ENCODE assay signal across 1 cellular context in genomic region chr17:2542056-2542455, GRCh38.
TF ChIP-seq lines count a peak whose summit lies in the region.

No MANE protein-coding gene starts in this region.

TF ChIP-seq in GM23338, 12 proteins besides CTCF, POLR2A, EP300 and RAD21 (continued from another document):
- TF ChIP-seq, protein P1, sequence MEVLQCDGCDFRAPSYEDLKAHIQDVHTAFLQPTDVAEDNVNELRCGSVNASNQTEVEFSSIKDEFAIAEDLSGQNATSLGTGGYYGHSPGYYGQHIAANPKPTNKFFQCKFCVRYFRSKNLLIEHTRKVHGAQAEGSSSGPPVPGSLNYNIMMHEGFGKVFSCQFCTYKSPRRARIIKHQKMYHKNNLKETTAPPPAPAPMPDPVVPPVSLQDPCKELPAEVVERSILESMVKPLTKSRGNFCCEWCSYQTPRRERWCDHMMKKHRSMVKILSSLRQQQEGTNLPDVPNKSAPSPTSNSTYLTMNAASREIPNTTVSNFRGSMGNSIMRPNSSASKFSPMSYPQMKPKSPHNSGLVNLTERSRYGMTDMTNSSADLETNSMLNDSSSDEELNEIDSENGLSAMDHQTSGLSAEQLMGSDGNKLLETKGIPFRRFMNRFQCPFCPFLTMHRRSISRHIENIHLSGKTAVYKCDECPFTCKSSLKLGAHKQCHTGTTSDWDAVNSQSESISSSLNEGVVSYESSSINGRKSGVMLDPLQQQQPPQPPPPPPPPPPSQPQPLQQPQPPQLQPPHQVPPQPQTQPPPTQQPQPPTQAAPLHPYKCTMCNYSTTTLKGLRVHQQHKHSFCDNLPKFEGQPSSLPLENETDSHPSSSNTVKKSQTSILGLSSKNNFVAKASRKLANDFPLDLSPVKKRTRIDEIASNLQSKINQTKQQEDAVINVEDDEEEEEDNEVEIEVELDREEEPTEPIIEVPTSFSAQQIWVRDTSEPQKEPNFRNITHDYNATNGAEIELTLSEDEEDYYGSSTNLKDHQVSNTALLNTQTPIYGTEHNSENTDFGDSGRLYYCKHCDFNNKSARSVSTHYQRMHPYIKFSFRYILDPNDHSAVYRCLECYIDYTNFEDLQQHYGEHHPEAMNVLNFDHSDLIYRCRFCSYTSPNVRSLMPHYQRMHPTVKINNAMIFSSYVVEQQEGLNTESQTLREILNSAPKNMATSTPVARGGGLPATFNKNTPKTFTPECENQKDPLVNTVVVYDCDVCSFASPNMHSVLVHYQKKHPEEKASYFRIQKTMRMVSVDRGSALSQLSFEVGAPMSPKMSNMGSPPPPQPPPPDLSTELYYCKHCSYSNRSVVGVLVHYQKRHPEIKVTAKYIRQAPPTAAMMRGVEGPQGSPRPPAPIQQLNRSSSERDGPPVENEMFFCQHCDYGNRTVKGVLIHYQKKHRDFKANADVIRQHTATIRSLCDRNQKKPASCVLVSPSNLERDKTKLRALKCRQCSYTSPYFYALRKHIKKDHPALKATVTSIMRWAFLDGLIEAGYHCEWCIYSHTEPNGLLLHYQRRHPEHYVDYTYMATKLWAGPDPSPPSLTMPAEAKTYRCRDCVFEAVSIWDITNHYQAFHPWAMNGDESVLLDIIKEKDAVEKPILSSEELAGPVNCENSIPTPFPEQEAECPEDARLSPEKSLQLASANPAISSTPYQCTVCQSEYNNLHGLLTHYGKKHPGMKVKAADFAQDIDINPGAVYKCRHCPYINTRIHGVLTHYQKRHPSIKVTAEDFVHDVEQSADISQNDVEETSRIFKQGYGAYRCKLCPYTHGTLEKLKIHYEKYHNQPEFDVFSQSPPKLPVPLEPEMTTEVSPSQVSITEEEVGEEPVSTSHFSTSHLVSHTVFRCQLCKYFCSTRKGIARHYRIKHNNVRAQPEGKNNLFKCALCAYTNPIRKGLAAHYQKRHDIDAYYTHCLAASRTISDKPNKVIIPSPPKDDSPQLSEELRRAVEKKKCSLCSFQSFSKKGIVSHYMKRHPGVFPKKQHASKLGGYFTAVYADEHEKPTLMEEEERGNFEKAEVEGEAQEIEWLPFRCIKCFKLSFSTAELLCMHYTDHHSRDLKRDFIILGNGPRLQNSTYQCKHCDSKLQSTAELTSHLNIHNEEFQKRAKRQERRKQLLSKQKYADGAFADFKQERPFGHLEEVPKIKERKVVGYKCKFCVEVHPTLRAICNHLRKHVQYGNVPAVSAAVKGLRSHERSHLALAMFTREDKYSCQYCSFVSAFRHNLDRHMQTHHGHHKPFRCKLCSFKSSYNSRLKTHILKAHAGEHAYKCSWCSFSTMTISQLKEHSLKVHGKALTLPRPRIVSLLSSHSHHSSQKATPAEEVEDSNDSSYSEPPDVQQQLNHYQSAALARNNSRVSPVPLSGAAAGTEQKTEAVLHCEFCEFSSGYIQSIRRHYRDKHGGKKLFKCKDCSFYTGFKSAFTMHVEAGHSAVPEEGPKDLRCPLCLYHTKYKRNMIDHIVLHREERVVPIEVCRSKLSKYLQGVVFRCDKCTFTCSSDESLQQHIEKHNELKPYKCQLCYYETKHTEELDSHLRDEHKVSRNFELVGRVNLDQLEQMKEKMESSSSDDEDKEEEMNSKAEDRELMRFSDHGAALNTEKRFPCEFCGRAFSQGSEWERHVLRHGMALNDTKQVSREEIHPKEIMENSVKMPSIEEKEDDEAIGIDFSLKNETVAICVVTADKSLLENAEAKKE (CRISPR knock-in tag; IDR thresholded peaks at IDR 0.05) = no peak
- no peak for TF ChIP-seq ETS1 (IDR thresholded peaks at IDR 0.05)
- no peak for TF ChIP-seq ZNF114 (CRISPR knock-in tag; IDR thresholded peaks at IDR 0.05)
- no peak for TF ChIP-seq NANOG (IDR thresholded peaks at IDR 0.05; ENCODE audit: borderline replicate concordance)
- no peak for TF ChIP-seq ZNF331 (CRISPR knock-in tag; IDR thresholded peaks at IDR 0.05; ENCODE audit: low read depth)
- TF ChIP-seq EZH2phosphoT487 (IDR thresholded peaks at IDR 0.05; ENCODE audit: unreplicated experiment) = no peak
- TF ChIP-seq POLR2AphosphoS5 (IDR thresholded peaks at IDR 0.05; ENCODE audit: low read depth) = no peak
- TF ChIP-seq CREB1 (CRISPR knock-in tag; IDR thresholded peaks at IDR 0.05; ENCODE audit: low read depth) = no peak
- TF ChIP-seq JUNB (IDR thresholded peaks at IDR 0.05; ENCODE audit: unreplicated experiment) = no peak
- TF ChIP-seq REST (IDR thresholded peaks at IDR 0.05; ENCODE audit: unreplicated experiment) = no peak
TF ChIP-seq in GM23338: peak in this region for 0.
